In genomic region chr15:92326236-92326635, GRCh38 we compare ENCODE assay signal across 25 cellular contexts.
"Had no signal": no experiment of that assay in that cellular context is flagged by ENCODE, and none has a peak within 500 bp of the region (broad histone marks: within the 10 kb centered on the region; RNA-seq: fewer than 3 reads in every experiment).

No MANE protein-coding gene starts in this region.

- DNase-seq: activated B cell treated with CpG ODN at 0.5 μM for 24 hours; activated CD4-positive, alpha-beta memory T cell treated with anti-CD3 and anti-CD28 coated beads, Interleukin-2, amount 10 ng/mL, durations not matched to agents 7 days and 5 days; activated CD4-positive, alpha-beta T cell treated with anti-CD3 and anti-CD28 coated beads, Interleukin-2, amount 50 U/mL, for 1 hour; activated gamma-delta T cell treated with Interleukin-2 at 50 U/mL for 16 hours; activated naive CD4-positive, alpha-beta T cell treated with anti-CD3 and anti-CD28 coated beads, Interleukin-2, amount 10 ng/mL, durations not matched to agents 7 days and 5 days; activated naive CD8-positive, alpha-beta T cell treated with anti-CD3 and anti-CD28 coated beads for 36 hours; activated T-cell treated with anti-CD3 and anti-CD28 coated beads for 4 hours; activated T-cell treated with anti-CD3 and anti-CD28 coated beads, Interleukin-2, amount 50 U/mL, for 48 hours; KG1; NCI-H1092; NCI-H1417; NCI-H1930; NCI-H2171; NCI-H2227 treated with DMSO at 0.1 percent for 48 hours; NCI-H446 treated with DMSO at 0.1 percent for 48 hours; NCI-H526; NCI-H774; NK-92 treated with Interleukin-12 subunit alpha and Interleukin-12 subunit beta, amount 100 ng/mL, for 24 hours; OCI-M1; SHP77 treated with DMSO at 0.1 percent for 48 hours; T-helper 17 cell; T-helper 9 cell had no signal

- ATAC-seq: Panc1, T-helper 17 cell had no signal

- H3K27ac Mint-ChIP-seq: activated B cell treated with CpG ODN at 0.5 μM for 24 hours; activated CD4-positive, alpha-beta memory T cell treated with anti-CD3 and anti-CD28 coated beads, Interleukin-2, amount 10 ng/mL, durations not matched to agents 7 days and 5 days; activated naive CD4-positive, alpha-beta T cell treated with anti-CD3 and anti-CD28 coated beads, Interleukin-2, amount 10 ng/mL, durations not matched to agents 7 days and 5 days; activated naive CD8-positive, alpha-beta T cell treated with anti-CD3 and anti-CD28 coated beads for 36 hours; activated T-helper 2 cell treated with anti-CD3 and anti-CD28 coated beads, Interferon-gamma antibody, Interleukin-2, Interleukin-4, amounts not matched to agents 10 μg/mL and 5 μg/mL and 100 μg/mL, durations not matched to agents 14 hours and 24 hours and 36 hours; T-helper 17 cell had no signal

- H3K27me3 Mint-ChIP-seq: activated naive CD4-positive, alpha-beta T cell treated with anti-CD3 and anti-CD28 coated beads, Interleukin-2, amount 10 ng/mL, durations not matched to agents 7 days and 5 days; activated naive CD8-positive, alpha-beta T cell treated with anti-CD3 and anti-CD28 coated beads for 36 hours had no signal

- H3K4me3 Mint-ChIP-seq: activated B cell treated with CpG ODN at 0.5 μM for 24 hours; activated CD4-positive, alpha-beta memory T cell treated with anti-CD3 and anti-CD28 coated beads, Interleukin-2, amount 10 ng/mL, durations not matched to agents 7 days and 5 days; activated naive CD4-positive, alpha-beta T cell treated with anti-CD3 and anti-CD28 coated beads, Interleukin-2, amount 10 ng/mL, durations not matched to agents 7 days and 5 days; activated naive CD8-positive, alpha-beta T cell treated with anti-CD3 and anti-CD28 coated beads for 36 hours; T-helper 17 cell had no signal

- H3K4me1 Mint-ChIP-seq: activated B cell treated with CpG ODN at 0.5 μM for 24 hours; activated CD4-positive, alpha-beta memory T cell treated with anti-CD3 and anti-CD28 coated beads, Interleukin-2, amount 10 ng/mL, durations not matched to agents 7 days and 5 days; activated naive CD4-positive, alpha-beta T cell treated with anti-CD3 and anti-CD28 coated beads, Interleukin-2, amount 10 ng/mL, durations not matched to agents 7 days and 5 days; activated naive CD8-positive, alpha-beta T cell treated with anti-CD3 and anti-CD28 coated beads for 36 hours; T-helper 17 cell had no signal

- H3K9me3 Mint-ChIP-seq: activated B cell treated with CpG ODN at 0.5 μM for 24 hours; activated CD4-positive, alpha-beta memory T cell treated with anti-CD3 and anti-CD28 coated beads, Interleukin-2, amount 10 ng/mL, durations not matched to agents 7 days and 5 days; activated naive CD4-positive, alpha-beta T cell treated with anti-CD3 and anti-CD28 coated beads, Interleukin-2, amount 10 ng/mL, durations not matched to agents 7 days and 5 days; activated naive CD8-positive, alpha-beta T cell treated with anti-CD3 and anti-CD28 coated beads for 36 hours; activated T-helper 2 cell treated with anti-CD3 and anti-CD28 coated beads, Interferon-gamma antibody, Interleukin-2, Interleukin-4, amounts not matched to agents 10 μg/mL and 5 μg/mL and 100 μg/mL, durations not matched to agents 14 hours and 24 hours and 36 hours had no signal

- H3K27ac ChIP-seq: RWPE1 had no signal

- H3K36me3 Mint-ChIP-seq: activated naive CD4-positive, alpha-beta T cell treated with anti-CD3 and anti-CD28 coated beads, Interleukin-2, amount 10 ng/mL, durations not matched to agents 7 days and 5 days; activated naive CD8-positive, alpha-beta T cell treated with anti-CD3 and anti-CD28 coated beads for 36 hours had no signal
